Comparison of ENCODE assay signal across 6 cellular contexts in the genomic region with DNA sequence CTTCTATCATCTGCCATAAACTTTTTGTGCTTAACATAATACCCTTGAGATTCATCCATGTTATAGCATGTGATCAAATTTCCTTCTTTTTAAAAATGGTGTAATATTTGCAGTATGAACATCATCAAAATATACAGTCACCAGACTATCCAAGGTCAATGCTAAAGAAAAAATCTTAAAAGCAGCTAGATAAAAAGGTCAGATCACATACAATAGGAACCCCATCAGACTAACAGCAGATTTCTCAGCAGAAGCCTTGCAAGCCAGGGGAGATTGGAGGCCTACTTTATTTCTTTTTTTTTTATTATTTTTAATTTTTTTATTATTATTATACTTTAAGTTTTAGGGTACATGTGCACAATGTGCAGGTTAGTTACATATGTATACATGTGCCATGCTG.
"Had no signal": no experiment of that assay in that cellular context is flagged by ENCODE, and none has a peak within 500 bp of the region (broad histone marks: within the 10 kb centered on the region; RNA-seq: fewer than 3 reads in every experiment).

No MANE protein-coding gene starts in this region.

- H3K4me3 ChIP-seq: K562 had no signal

- DNase-seq: IMR-90, KBM-7, KG1 had no signal

- H3K27ac ChIP-seq: HL-60, KMS-11 had no signal
